Comparison of ENCODE assay signal across 9 cellular contexts in the genomic region with DNA sequence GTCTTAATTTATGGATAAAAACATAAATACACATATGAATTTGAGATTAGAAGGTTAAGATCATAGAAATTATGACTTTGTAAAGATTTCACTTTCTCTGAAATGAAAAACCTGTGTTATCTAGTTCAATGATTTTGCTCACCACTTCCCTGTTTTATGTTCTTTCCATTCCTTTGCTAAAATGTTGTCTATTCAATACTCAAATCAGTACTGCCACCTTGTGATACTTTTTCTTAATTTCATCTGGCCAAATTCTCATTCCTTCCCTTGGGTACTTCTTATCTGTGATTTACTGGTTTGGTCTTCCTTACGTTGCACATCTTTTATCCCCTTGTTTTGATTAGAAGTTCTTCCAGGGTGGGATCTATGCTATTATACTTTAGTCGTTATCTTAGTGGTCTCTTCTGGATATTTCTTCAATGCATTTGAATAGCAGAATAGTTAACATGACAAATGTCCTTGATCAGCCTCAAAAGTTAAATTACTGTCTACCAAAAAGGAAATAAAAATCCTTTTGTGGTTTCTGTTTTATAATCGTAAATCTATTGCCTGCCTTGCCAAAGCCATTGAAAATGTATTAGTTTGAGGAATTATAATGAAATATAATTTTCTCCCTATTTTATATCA.
A peak's percentile ranks its signal among the peaks of the same experiment; 100 is the strongest.
DNase-seq lines count a peak whose midpoint lies in the region; ATAC-seq and TF ChIP-seq lines count a peak whose summit lies in the region.
"Had no signal": no experiment of that assay in that cellular context is flagged by ENCODE, and none has a peak within 500 bp of the region (broad histone marks: within the 10 kb centered on the region; RNA-seq: fewer than 3 reads in every experiment).

No MANE protein-coding gene starts in this region.

- H3K9me3 ChIP-seq in cardiac muscle cell (ENCODE audit: low read depth) = no peaks in the 10 kb centered on the region

- ATAC-seq in activated T-helper 17 cell treated with anti-CD3 and anti-CD28 coated beads, Interleukin-2, amount 50 U/mL, for 72 hours (replicated peaks) = no peak

- in situ Hi-C loops in SK-MEL-5 (cut with HindIII; ENCODE audit: low pct_unique_long_range_greater_than_20kb, low sequenced_read_pairs) = no loop called here

- no peak overlapping the region for H3K27ac ChIP-seq in cardiac muscle cell
- H3K27ac ChIP-seq in HL-60 (replicated peaks) = no peak overlapping the region

- H3K4me3 Mint-ChIP-seq in activated T-helper 17 cell treated with anti-CD3 and anti-CD28 coated beads, Interleukin-2, amount 50 U/mL, for 72 hours = no peak overlapping the region
- H3K4me3 Mint-ChIP-seq in activated T-cell treated with anti-CD3 and anti-CD28 coated beads, Interleukin-2, amount 50 U/mL, for 24 hours = no peak overlapping the region
- H3K4me3 Mint-ChIP-seq: central memory CD8-positive, alpha-beta T cell had no signal

- H3K36me3 Mint-ChIP-seq in activated T-helper 17 cell treated with anti-CD3 and anti-CD28 coated beads, Interleukin-2, amount 50 U/mL, for 72 hours (ENCODE audit: low read depth) = no peaks in the 10 kb centered on the region
- no peaks in the 10 kb centered on the region for H3K36me3 Mint-ChIP-seq in activated T-cell treated with anti-CD3 and anti-CD28 coated beads, Interleukin-2, amount 50 U/mL, for 24 hours (ENCODE audit: low read depth)

- H3K27ac Mint-ChIP-seq in activated T-helper 17 cell treated with anti-CD3 and anti-CD28 coated beads, Interleukin-2, amount 50 U/mL, for 72 hours = no peak overlapping the region
- no peak overlapping the region for H3K27ac Mint-ChIP-seq in activated T-cell treated with anti-CD3 and anti-CD28 coated beads, Interleukin-2, amount 50 U/mL, for 24 hours

- no peaks in the 10 kb centered on the region for H3K27me3 ChIP-seq in cardiac muscle cell
- H3K27me3 ChIP-seq in HL-60 (ENCODE audit: insufficient read depth, poor library complexity, severe bottlenecking) = no peaks in the 10 kb centered on the region

- peak in 1 of 2 donors; percentile 58 for DNase-seq in cardiac muscle cell (ENCODE audit: low read depth in 1 of 2, low spot score in 1 of 2)
- DNase-seq in cardiac septum (ENCODE audit: low spot score) = no peak
- DNase-seq in HL-60 (ENCODE audit: low read depth in 1 of 2, low spot score in 1 of 2) = no peak
- peak; percentile 63 for DNase-seq in SK-MEL-5 (ENCODE audit: low read depth, low spot score)
- peak; percentile 12 for DNase-seq in globus pallidus (ENCODE audit: low spot score)
- DNase-seq in stimulated activated CD4-positive, alpha-beta T cell treated with anti-CD3 and anti-CD28 coated beads, Interleukin-2, amount 100 ng/mL, for 24 hours = no peak
- DNase-seq in activated T-cell treated with anti-CD3 and anti-CD28 coated beads, Interleukin-2, amount 50 U/mL, for 24 hours = no peak

- no peaks in the 10 kb centered on the region for H3K9me3 Mint-ChIP-seq in activated T-helper 17 cell treated with anti-CD3 and anti-CD28 coated beads, Interleukin-2, amount 50 U/mL, for 72 hours
- H3K9me3 Mint-ChIP-seq in activated T-cell treated with anti-CD3 and anti-CD28 coated beads, Interleukin-2, amount 50 U/mL, for 24 hours = no peaks in the 10 kb centered on the region
- H3K9me3 Mint-ChIP-seq: central memory CD8-positive, alpha-beta T cell had no signal

- H3K36me3 ChIP-seq in cardiac muscle cell = peaks cover 9% of the 10 kb centered on the region

- H3K4me1 Mint-ChIP-seq in activated T-helper 17 cell treated with anti-CD3 and anti-CD28 coated beads, Interleukin-2, amount 50 U/mL, for 72 hours = no peaks in the 10 kb centered on the region
- H3K4me1 Mint-ChIP-seq in activated T-cell treated with anti-CD3 and anti-CD28 coated beads, Interleukin-2, amount 50 U/mL, for 24 hours (ENCODE audit: low read depth) = no peaks in the 10 kb centered on the region
- H3K4me1 Mint-ChIP-seq: central memory CD8-positive, alpha-beta T cell had no signal

- peaks cover 5% of the 10 kb centered on the region for H3K4me1 ChIP-seq in cardiac muscle cell (ENCODE audit: low read depth)

- TF ChIP-seq CTCF in cardiac muscle cell (IDR thresholded peaks at IDR 0.05; ENCODE audit: low read depth, low read length) = peak; percentile 47
- TF ChIP-seq CTCF in HL-60 (IDR thresholded peaks at IDR 0.05; ENCODE audit: insufficient read depth, low read length) = peak; percentile 8

- H3K4me3 ChIP-seq in cardiac muscle cell = no peak overlapping the region
- H3K4me3 ChIP-seq in HL-60 (replicated peaks; ENCODE audit: insufficient read depth, low read length) = no peak overlapping the region

- H3K27me3 Mint-ChIP-seq in activated T-helper 17 cell treated with anti-CD3 and anti-CD28 coated beads, Interleukin-2, amount 50 U/mL, for 72 hours = no peaks in the 10 kb centered on the region
- no peaks in the 10 kb centered on the region for H3K27me3 Mint-ChIP-seq in activated T-cell treated with anti-CD3 and anti-CD28 coated beads, Interleukin-2, amount 50 U/mL, for 24 hours
- H3K27me3 Mint-ChIP-seq: central memory CD8-positive, alpha-beta T cell had no signal

- intact Hi-C loops in cardiac septum (cut with DNase I) = loop anchor here (5.0 kb wide), 3 partner anchors 70 to 355 kb away; no protein-coding TSS in a partner anchor

Comparison
In these comparisons a context has a peak if more than half of its experiments do, and no peak if none do; other contexts are left out.
1. DNase-seq: peak in SK-MEL-5 (single experiment) and globus pallidus (single experiment); none in cardiac septum (single experiment), HL-60 (0 of 2), stimulated activated CD4-positive, alpha-beta T cell treated with anti-CD3 and anti-CD28 coated beads, Interleukin-2, amount 100 ng/mL, for 24 hours (0 of 2) and activated T-cell treated with anti-CD3 and anti-CD28 coated beads, Interleukin-2, amount 50 U/mL, for 24 hours (single experiment).